In the genomic region with DNA sequence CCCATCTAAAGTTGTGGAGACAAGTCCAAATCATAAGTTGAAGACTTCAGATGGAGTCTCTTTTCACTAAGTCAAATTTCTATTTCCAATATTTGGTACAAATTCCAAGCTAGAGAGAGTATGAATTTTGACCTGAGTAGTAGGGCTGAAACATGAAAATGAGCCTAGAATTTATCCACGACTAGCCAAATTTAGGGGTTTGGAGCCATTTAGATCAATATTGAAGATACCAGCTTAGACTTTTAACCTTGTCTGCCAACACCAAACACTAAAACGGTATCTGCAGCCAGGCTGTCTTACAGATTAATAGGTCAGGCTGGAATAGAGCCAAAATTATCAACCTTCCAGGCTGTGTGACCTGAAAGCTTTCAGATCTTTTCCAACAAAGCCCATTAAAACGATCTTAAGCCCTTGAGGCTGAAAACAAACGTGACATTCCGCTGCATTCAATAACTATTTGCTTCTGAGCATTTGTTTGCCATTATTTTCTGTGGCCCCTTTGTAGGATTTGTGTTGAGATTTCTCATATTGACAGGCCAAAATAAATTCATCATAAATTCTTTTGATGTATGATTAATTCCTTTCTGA, we compare ENCODE assay signal across 19 cellular contexts.
"Had no signal": no experiment of that assay in that cellular context is flagged by ENCODE, and none has a peak within 500 bp of the region (broad histone marks: within the 10 kb centered on the region; RNA-seq: fewer than 3 reads in every experiment).

No MANE protein-coding gene starts in this region.

- H3K36me3 Mint-ChIP-seq: brain, natural killer cell had no signal

- H3K9me3 Mint-ChIP-seq: activated CD4-positive, alpha-beta memory T cell treated with anti-CD3 and anti-CD28 coated beads, Interleukin-2, amount 10 ng/mL, durations not matched to agents 7 days and 5 days; activated naive CD4-positive, alpha-beta T cell treated with anti-CD3 and anti-CD28 coated beads for 36 hours; activated T-cell treated with anti-CD3 and anti-CD28 coated beads, Interleukin-2, amount 50 U/mL, for 4 hours; stimulated activated naive CD8-positive, alpha-beta T cell treated with anti-CD3 and anti-CD28 coated beads, Interleukin-15, Interleukin-2, amounts not matched to agents 100 ng/mL and 50 ng/mL, for 24 hours had no signal

- H3K27me3 ChIP-seq: dorsolateral prefrontal cortex, right atrium auricular region, transverse colon, uterus had no signal

- H3K27ac ChIP-seq: dorsolateral prefrontal cortex, epithelial cell of prostate, right atrium auricular region, transverse colon, uterus had no signal

- H3K4me1 ChIP-seq: right atrium auricular region, transverse colon, uterus had no signal

- H3K4me3 ChIP-seq: dorsolateral prefrontal cortex, lung, right atrium auricular region, transverse colon, uterus had no signal

- H3K27ac Mint-ChIP-seq: activated CD4-positive, alpha-beta memory T cell treated with anti-CD3 and anti-CD28 coated beads, Interleukin-2, amount 10 ng/mL, durations not matched to agents 7 days and 5 days; activated naive CD4-positive, alpha-beta T cell treated with anti-CD3 and anti-CD28 coated beads for 36 hours; brain; natural killer cell; stimulated activated naive CD8-positive, alpha-beta T cell treated with anti-CD3 and anti-CD28 coated beads, Interleukin-15, Interleukin-2, amounts not matched to agents 100 ng/mL and 50 ng/mL, for 24 hours had no signal

- H3K27me3 Mint-ChIP-seq: activated CD4-positive, alpha-beta memory T cell treated with anti-CD3 and anti-CD28 coated beads, Interleukin-2, amount 10 ng/mL, durations not matched to agents 7 days and 5 days; stimulated activated naive CD8-positive, alpha-beta T cell treated with anti-CD3 and anti-CD28 coated beads, Interleukin-15, Interleukin-2, amounts not matched to agents 100 ng/mL and 50 ng/mL, for 24 hours had no signal

- DNase-seq: activated CD4-positive, alpha-beta memory T cell treated with anti-CD3 and anti-CD28 coated beads, Interleukin-2, amount 10 ng/mL, durations not matched to agents 7 days and 5 days; activated naive CD4-positive, alpha-beta T cell treated with anti-CD3 and anti-CD28 coated beads for 36 hours; activated T-cell treated with anti-CD3 and anti-CD28 coated beads, Interleukin-2, amount 50 U/mL, for 4 hours; central memory CD4-positive, alpha-beta T cell; dorsolateral prefrontal cortex; foreskin fibroblast; hippocampal formation; left cardiac atrium; natural killer cell; nucleus accumbens; stimulated activated CD4-positive, alpha-beta T cell treated with anti-CD3 and anti-CD28 coated beads, Interleukin-2, amount 100 ng/mL, for 24 hours; T-helper 2 cell; transverse colon; uterus had no signal

- H3K4me3 Mint-ChIP-seq: activated CD4-positive, alpha-beta memory T cell treated with anti-CD3 and anti-CD28 coated beads, Interleukin-2, amount 10 ng/mL, durations not matched to agents 7 days and 5 days; activated naive CD4-positive, alpha-beta T cell treated with anti-CD3 and anti-CD28 coated beads for 36 hours; activated T-cell treated with anti-CD3 and anti-CD28 coated beads, Interleukin-2, amount 50 U/mL, for 4 hours; brain; natural killer cell; stimulated activated naive CD8-positive, alpha-beta T cell treated with anti-CD3 and anti-CD28 coated beads, Interleukin-15, Interleukin-2, amounts not matched to agents 100 ng/mL and 50 ng/mL, for 24 hours had no signal

- H3K4me1 Mint-ChIP-seq: activated CD4-positive, alpha-beta memory T cell treated with anti-CD3 and anti-CD28 coated beads, Interleukin-2, amount 10 ng/mL, durations not matched to agents 7 days and 5 days; brain; natural killer cell had no signal

- H3K36me3 ChIP-seq: right atrium auricular region, transverse colon, uterus had no signal

- ATAC-seq: activated T-cell treated with anti-CD3 and anti-CD28 coated beads, Interleukin-2, amount 50 U/mL, for 4 hours; left cardiac atrium; natural killer cell had no signal

- H3K9me3 ChIP-seq: right atrium auricular region, transverse colon, uterus had no signal
